In genomic region chr17:62941358-62941991, GRCh38 we compare ENCODE assay signal across 18 cellular contexts. TPM values are rescaled to one million over a fixed set of nuclear protein-coding genes. Genes with fewer than 3 reads are reported as not detected.
DNase-seq lines count a peak whose midpoint lies in the region; ATAC-seq, FAIRE-seq and TF ChIP-seq lines count a peak whose summit lies in the region.
"Had no signal": no experiment of that assay in that cellular context is flagged by ENCODE, and none has a peak within 500 bp of the region (broad histone marks: within the 10 kb centered on the region; RNA-seq: fewer than 3 reads in every experiment).

No MANE protein-coding gene starts in this region.

- no peak overlapping the region for H2BK15ac ChIP-seq in IMR-90 (ENCODE audit: low read depth, low read length)

- WGBS in HepG2 (ENCODE audit: low lambda C conversion rate): 2% methylated on average over 4 of the region's 4 CpGs
- WGBS in right lobe of liver (ENCODE audit: insufficient coverage, low coverage, low lambda C conversion rate, missing lambda C conversion rate): 51% methylated on average over 4 of the region's 4 CpGs
- no CpG with 5 or more reads among the region's 4 CpGs for WGBS in IMR-90 (ENCODE audit: extremely low coverage in 2 of 2, insufficient read length in 1 of 2), 2 experiments

- TF ChIP-seq EP300 in HepG2 (IDR thresholded peaks at IDR 0.05; ENCODE audit: low read depth in 2 of 2, low read length in 2 of 2) (no peak), HepG2 (CRISPR knock-in tag; IDR thresholded peaks at IDR 0.05; ENCODE audit: borderline replicate concordance) (no peak)

- dilution Hi-C loops in IMR-90 (cut with HindIII; ENCODE audit: low sequenced_read_pairs, unreplicated experiment): no loop called here

- H2BK20ac ChIP-seq in IMR-90 (ENCODE audit: low read depth, low read length): no peak overlapping the region

- no peaks in the 10 kb centered on the region for H3K79me1 ChIP-seq in IMR-90 (ENCODE audit: low read depth in 1 of 2, low read length in 2 of 2)

- H2AK9ac ChIP-seq in IMR-90 (replicated peaks; ENCODE audit: low read depth, low read length, poor library complexity): no peak overlapping the region

- no peak overlapping the region for H3K23ac ChIP-seq in IMR-90 (ENCODE audit: low read depth, low read length)

- no peak overlapping the region for H3K27ac ChIP-seq in HepG2 (ENCODE audit: extremely low read length, insufficient read depth, low read length)
- H3K27ac ChIP-seq in right lobe of liver: no peak overlapping the region
- no peak overlapping the region for H3K27ac ChIP-seq in IMR-90 (ENCODE audit: insufficient read depth, low read length)

- H4K91ac ChIP-seq in IMR-90 (ENCODE audit: insufficient read depth, low read depth, low read length): no peak overlapping the region

- FAIRE-seq in HepG2 (lab: Jason Lieb, UNC): no peak
- FAIRE-seq: D721Med had no signal

- in situ Hi-C loops in HepG2 (cut with HindIII; ENCODE audit: extremely low pct_ligation_motif_present, low pct_unique_long_range_greater_than_20kb) (no loop called here), IMR-90 (cut with MboI; ENCODE audit: low sequenced_read_pairs) (no loop called here)

- H3K4ac ChIP-seq in IMR-90 (ENCODE audit: low read depth, low read length): no peak overlapping the region

- no peak overlapping the region for H4K8ac ChIP-seq in IMR-90 (ENCODE audit: low read depth in 2 of 2, low read length in 2 of 2)

- H3K4me2 ChIP-seq in HepG2 (ENCODE audit: low read depth, low read length): no peak overlapping the region
- no peak overlapping the region for H3K4me2 ChIP-seq in IMR-90 (ENCODE audit: low read depth, low read length)

- no peak overlapping the region for H3K9ac ChIP-seq in HepG2 (ENCODE audit: insufficient read depth, low read depth, low read length)
- no peak overlapping the region for H3K9ac ChIP-seq in IMR-90 (ENCODE audit: low read depth, low read length)

- H2BK5ac ChIP-seq in IMR-90 (ENCODE audit: low read depth, low read length, poor library complexity, severe bottlenecking): no peak overlapping the region

- no peaks in the 10 kb centered on the region for H3K79me2 ChIP-seq in HepG2 (ENCODE audit: insufficient read depth, low read length)

- no peak overlapping the region for H4K5ac ChIP-seq in IMR-90 (ENCODE audit: low read depth, low read length)

- no peak overlapping the region for H2AK5ac ChIP-seq in IMR-90 (ENCODE audit: low read depth, low read length)

- H3K4me1 ChIP-seq in HepG2 (ENCODE audit: insufficient read depth, low read length): no peaks in the 10 kb centered on the region
- H3K4me1 ChIP-seq in right lobe of liver: no peaks in the 10 kb centered on the region
- no peaks in the 10 kb centered on the region for H3K4me1 ChIP-seq in IMR-90 (ENCODE audit: control insufficient read depth, insufficient read depth, low read length)
- H3K4me1 ChIP-seq: BE2C had no signal

- no peaks in the 10 kb centered on the region; the same call in 1 of the 2 replicates for H3K9me1 ChIP-seq in IMR-90 (ENCODE audit: insufficient read depth, low read length)

- H4K20me1 ChIP-seq in HepG2 (ENCODE audit: insufficient read depth, low read length): no peaks in the 10 kb centered on the region
- no peaks in the 10 kb centered on the region for H4K20me1 ChIP-seq in IMR-90 (ENCODE audit: insufficient read depth, low read length)

- ATAC-seq in HepG2: no peak
- ATAC-seq in right lobe of liver: no peak
- ATAC-seq in IMR-90 (ENCODE audit: low read depth): no peak
- no peak for ATAC-seq in GM21447 (IDR thresholded peaks at IDR 0.05; ENCODE audit: unreplicated experiment)
- no peak for ATAC-seq in sciatic nerve

- H3K18ac ChIP-seq in IMR-90 (ENCODE audit: low read depth, low read length): no peak overlapping the region

- no peak for DNase-seq in HepG2 (ENCODE audit: low spot score)
- DNase-seq in right lobe of liver: no peak
- DNase-seq in IMR-90: no peak
- DNase-seq in amniotic epithelial cell (ENCODE audit: low read depth): peak; percentile 30
- DNase-seq in sciatic nerve (ENCODE audit: low spot score): no peak
- DNase-seq in HCEC 1CT: no peak
- DNase-seq: ACHN; BE2C; C1 segment of cervical spinal cord; CD4-positive, CD25-positive, alpha-beta regulatory T cell; CD8-positive, alpha-beta memory T cell; COR-L47; DMS79 treated with DMSO at 0.1 percent for 48 hours; GF-D8; GOT3; H9 had no signal

- TF ChIP-seq CTCF in HepG2 (CRISPR knock-in tag; IDR thresholded peaks at IDR 0.05) (no peak), right lobe of liver (IDR thresholded peaks at IDR 0.05) (no peak), IMR-90 (conservative IDR thresholded peaks at IDR 0.05; ENCODE audit: low read depth, low read length) (no peak)

- H3K56ac ChIP-seq in IMR-90 (ENCODE audit: extremely low read depth, insufficient read depth, low read length): no peak overlapping the region

- H3K4me3 ChIP-seq in HepG2 (replicated peaks in 1 of 3; ENCODE audit: insufficient read depth in 1 of 3, low read depth in 2 of 3, low read length in 3 of 3): no peak overlapping the region
- H3K4me3 ChIP-seq in right lobe of liver: no peak overlapping the region
- H3K4me3 ChIP-seq in IMR-90 (ENCODE audit: insufficient read depth, low read depth, low read length): no peak overlapping the region

- H3K36me3 ChIP-seq in HepG2 (replicated peaks in 1 of 2; ENCODE audit: control insufficient read depth in 1 of 2, insufficient read depth in 2 of 2, low read length in 2 of 2) (no peaks in the 10 kb centered on the region), right lobe of liver (no peaks in the 10 kb centered on the region), IMR-90 (ENCODE audit: control insufficient read depth, insufficient read depth, low read length) (no peaks in the 10 kb centered on the region)
- H3K36me3 ChIP-seq: BE2C had no signal

- BruUV-seq in HepG2 (replicated peaks; lab: Mats Ljungman, UMichigan) (no TSS peak), IMR-90 (replicated peaks; lab: Mats Ljungman, UMichigan) (no TSS peak)

- H3K9me3 ChIP-seq in HepG2 (ENCODE audit: low read length) (peaks cover 11% of the 10 kb centered on the region), right lobe of liver (peaks cover 0 to 8% (median 0%) of the 10 kb centered on the region in 4 donors), IMR-90 (ENCODE audit: control insufficient read depth, insufficient read depth, low read length) (peaks cover 7% of the 10 kb centered on the region; the same call in 1 of the 2 replicates)
- H3K9me3 ChIP-seq: BE2C had no signal

- no peak overlapping the region for H2BK120ac ChIP-seq in IMR-90 (ENCODE audit: low read depth, low read length)

- POLR2A ChIA-PET in HepG2 (lab: Yijun Ruan, JAX): no interaction called here
- POLR2A ChIA-PET in IMR-90 (lab: Charles Lee; ENCODE audit: unreplicated experiment): no interaction called here

- no peak for TF ChIP-seq RAD21 in HepG2 (CRISPR knock-in tag; IDR thresholded peaks at IDR 0.05)
- no peak for TF ChIP-seq RAD21 in IMR-90 (IDR thresholded peaks at IDR 0.05; ENCODE audit: low read length)

- H2AFZ ChIP-seq in HepG2 (ENCODE audit: low read length) (no peak overlapping the region), IMR-90 (replicated peaks; ENCODE audit: low read length, poor library complexity) (no peak overlapping the region)

- TF ChIP-seq POLR2A in HepG2 (IDR thresholded peaks at IDR 0.05; ENCODE audit: insufficient read depth in 1 of 2, low read depth in 2 of 2, low read length in 2 of 2) (no peak), right lobe of liver (IDR thresholded peaks at IDR 0.05) (no peak), IMR-90 (IDR thresholded peaks at IDR 0.05; ENCODE audit: low read depth, low read length) (no peak)

- H3K27me3 ChIP-seq in HepG2 (ENCODE audit: control insufficient read depth in 1 of 2, insufficient read depth in 2 of 2, low read length in 2 of 2) (peaks cover 0 to 9% of the 10 kb centered on the region in 2 experiments; a peak in 2 of 5 replicates), right lobe of liver (no peaks in the 10 kb centered on the region), IMR-90 (ENCODE audit: control insufficient read depth, insufficient read depth, low read length) (no peaks in the 10 kb centered on the region; the same call in 1 of the 2 replicates)
- H3K27me3 ChIP-seq: BE2C had no signal

- CTCF ChIA-PET in HepG2 (lab: Yijun Ruan, JAX; ENCODE audit: low intra/inter-chr PET ratio, low total read pairs) (no interaction called here), IMR-90 (lab: Yijun Ruan, JAX) (no interaction called here)

- intact Hi-C loops in HepG2 (cut with micrococcal nuclease; ENCODE audit: unreplicated experiment) (no loop called here), right lobe of liver (cut with DNase I) (no loop called here), IMR-90 (cut with micrococcal nuclease) (no loop called here), sciatic nerve (cut with DNase I) (no loop called here)

- H3K14ac ChIP-seq in IMR-90 (replicated peaks; ENCODE audit: low read depth, low read length): no peak overlapping the region

RNA-seq across cellular contexts. Expression of gene TANC2, which starts 24.6 kb away (rescaled TPM):
- total RNA-seq in HepG2 (2016; rRNA removed; fragmentation: Illumina TruSeq; extraction: Trizol): 0.06 and 0.20 TPM in 2 replicates
- total RNA-seq in HepG2 (2016; cell fraction: cytosol; rRNA removed; fragmentation: Illumina TruSeq; extraction: Trizol; ENCODE audit: low read depth): not detected in 2 replicates
- total RNA-seq in HepG2 (2016; cell fraction: insoluble cytoplasmic fraction; rRNA removed; fragmentation: Illumina TruSeq; extraction: Trizol): 0.26 and 0.37 TPM in 2 replicates
- 0.21 and 0.62 TPM in 2 replicates for total RNA-seq in HepG2 (2016; cell fraction: membrane; rRNA removed; fragmentation: Illumina TruSeq; extraction: Trizol)
- 0.12 and 0.44 TPM in 2 replicates for total RNA-seq in HepG2 (2016; cell fraction: nucleus; rRNA removed; fragmentation: Illumina TruSeq; extraction: Trizol)
- 0.08 and 0.61 TPM in 2 replicates for polyA plus RNA-seq in HepG2 (2011; rRNA removed)
- 0.03 and 0.28 TPM in 2 replicates for polyA plus RNA-seq in HepG2 (2011; cell fraction: cytosol; rRNA removed)
- polyA plus RNA-seq in HepG2 (2011; cell fraction: nucleus; rRNA removed): 0.16 and 0.17 TPM in 2 replicates
- 0.05 TPM in 2 replicates for polyA plus RNA-seq in HepG2 (2012)
- polyA plus RNA-seq in HepG2 (2016; cell fraction: cytosol; fragmentation: Illumina TruSeq; extraction: Trizol; ENCODE audit: low read depth): not detected in 2 replicates
- 0.04 and 0.07 TPM in 2 replicates for polyA plus RNA-seq in HepG2 (2016; cell fraction: insoluble cytoplasmic fraction; fragmentation: Illumina TruSeq; extraction: Trizol; ENCODE audit: low read depth)
- 0.02 TPM in 2 replicates for polyA plus RNA-seq in HepG2 (2016; cell fraction: membrane; fragmentation: Illumina TruSeq; extraction: Trizol; ENCODE audit: low read depth)
- polyA plus RNA-seq in HepG2 (2016; cell fraction: nucleus; fragmentation: Illumina TruSeq; extraction: Trizol; ENCODE audit: insufficient read depth, low read depth): 0.08 and 0.17 TPM in 2 replicates
- 0.34 and 379 TPM in 2 replicates for polyA minus RNA-seq in HepG2 (2011; rRNA and poly(A)+ RNA removed; ENCODE audit: low replicate concordance)
- 0.09 and 0.10 TPM in 2 replicates for polyA minus RNA-seq in HepG2 (2011; cell fraction: cytosol; rRNA and poly(A)+ RNA removed)
- 1.2 and 2.3 TPM in 2 replicates for polyA minus RNA-seq in HepG2 (2011; cell fraction: nucleus; rRNA and poly(A)+ RNA removed)
- total RNA-seq in right lobe of liver: 10 to 100 TPM in 1 of 6 experiments, 1 to 10 TPM in 5; 3.1 to 10.3 (median 5.2) TPM
- 40.0 and 41.4 TPM in 2 replicates for total RNA-seq in IMR-90 (2012; rRNA removed)
- 18.5 and 20.6 TPM in 2 replicates for polyA plus RNA-seq in IMR-90 (2012; rRNA removed)
- 3.9 and 6.7 TPM in 2 replicates for polyA plus RNA-seq in IMR-90 (2012; cell fraction: cytosol; rRNA removed)
- polyA plus RNA-seq in IMR-90 (2012; cell fraction: nucleus; rRNA removed; ENCODE audit: low replicate concordance): 14.4 and 33.2 TPM in 2 replicates
- 82.9 TPM for total RNA-seq in sciatic nerve
